ENCODE assay signal across 30 cellular contexts in genomic region chr6:165519316-165519715, GRCh38.
"Had no signal": no experiment of that assay in that cellular context is flagged by ENCODE, and none has a peak within 500 bp of the region (broad histone marks: within the 10 kb centered on the region; RNA-seq: fewer than 3 reads in every experiment).

No MANE protein-coding gene starts in this region.

- FAIRE-seq: keratinocyte, urothelium cell line had no signal

- DNase-seq: kidney glomerular epithelial cell; left cardiac atrium; left lung; lower lobe of right lung; mammary epithelial cell; mesendoderm; naive B cell; natural killer cell; nephron progenitor cell; occipital lobe; psoas muscle; right lobe of liver; stimulated activated CD4-positive, alpha-beta T cell treated with anti-CD3 and anti-CD28 coated beads, Interleukin-12 subunit alpha, Interleukin-12 subunit beta, amount 100 ng/mL, for 4 hours; stimulated activated CD4-positive, alpha-beta T cell treated with anti-CD3 and anti-CD28 coated beads, Interleukin-15, amount 100 ng/mL, for 24 hours; stimulated activated CD4-positive, alpha-beta T cell treated with anti-CD3 and anti-CD28 coated beads, Interleukin-2, amount 100 ng/mL, for 24 hours; stimulated activated CD4-positive, alpha-beta T cell treated with anti-CD3 and anti-CD28 coated beads, Interleukin-4, amount 100 ng/mL, for 1 hour; stimulated activated naive B cell treated with anti-CD40 and anti-IgM and Interleukin-4, amounts not matched to agents 10 μg/mL and 1 μg/mL and 100 μg/mL, for 72 hours; stimulated activated naive CD8-positive, alpha-beta T cell treated with anti-CD3 and anti-CD28 coated beads, Interleukin-15, Interleukin-2, amounts not matched to agents 100 U/mL and 50 U/mL, for 24 hours; stomach; testis; tibial artery; trophoblast cell; upper lobe of right lung had no signal

- H3K9ac ChIP-seq: neural progenitor cell, parathyroid adenoma had no signal

- H3K9me3 ChIP-seq: left lung, lower lobe of right lung, neutrophil, psoas muscle, right atrium auricular region, right lobe of liver, stomach, testis, tibial artery, upper lobe of right lung had no signal

- H3K4me1 ChIP-seq: left lung, lower lobe of right lung, parathyroid adenoma, psoas muscle, right atrium auricular region, right lobe of liver, stomach, testis, tibial artery, upper lobe of right lung had no signal

- H3K4me3 ChIP-seq: hepatocyte, left lung, lower lobe of right lung, neural progenitor cell, psoas muscle, right atrium auricular region, right lobe of liver, stomach, testis, tibial artery, upper lobe of right lung had no signal

- H3K4me2 ChIP-seq: hepatocyte, neural progenitor cell had no signal

- H3K36me3 ChIP-seq: left lung, lower lobe of right lung, neural progenitor cell, neutrophil, right atrium auricular region, right lobe of liver, stomach, tibial artery, upper lobe of right lung had no signal

- H3K79me2 ChIP-seq: hepatocyte, parathyroid adenoma had no signal

- H3K27ac ChIP-seq: hepatocyte, left lung, lower lobe of right lung, neural progenitor cell, neutrophil, parathyroid adenoma, psoas muscle, right atrium auricular region, right lobe of liver, stomach, testis, tibial artery, upper lobe of right lung had no signal

- H3K27me3 ChIP-seq: hepatocyte, left lung, neural progenitor cell, neutrophil, right atrium auricular region, right lobe of liver, stomach, testis, tibial artery, upper lobe of right lung had no signal

- H2AFZ ChIP-seq: hepatocyte, neural progenitor cell, parathyroid adenoma had no signal

- ATAC-seq: left cardiac atrium; left lung; lower lobe of right lung; natural killer cell; psoas muscle; right lobe of liver; stimulated activated naive B cell treated with anti-CD40 and anti-IgM and Interleukin-4, amounts not matched to agents 10 μg/mL and 1 μg/mL and 100 μg/mL, for 72 hours; stimulated activated naive CD8-positive, alpha-beta T cell treated with anti-CD3 and anti-CD28 coated beads, Interleukin-15, Interleukin-2, amounts not matched to agents 100 U/mL and 50 U/mL, for 24 hours; upper lobe of right lung had no signal
